ENCODE assay signal across 12 cellular contexts in the genomic region with DNA sequence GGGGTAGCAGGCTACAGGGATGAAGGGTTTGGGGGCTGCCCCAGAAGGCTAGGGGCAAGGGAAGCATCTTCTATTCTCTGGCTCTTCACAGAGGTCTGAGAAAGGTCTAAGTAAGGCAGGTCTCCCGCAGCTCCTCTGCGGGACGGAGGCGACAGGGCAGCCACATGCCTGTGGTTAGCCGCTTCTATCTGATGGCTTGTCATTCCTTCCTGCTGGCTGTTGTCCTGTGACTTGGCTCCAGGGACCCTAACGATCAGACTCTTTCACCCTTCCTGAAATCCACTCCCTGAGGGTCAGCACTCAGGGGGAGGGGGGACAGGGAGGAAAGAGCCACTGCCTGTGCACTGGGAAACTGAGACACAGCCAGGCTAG. TPM values are rescaled to one million over a fixed set of nuclear protein-coding genes. Genes with fewer than 3 reads are reported as not detected.
DNase-seq lines count a peak whose midpoint lies in the region; ATAC-seq and TF ChIP-seq lines count a peak whose summit lies in the region.
"Had no signal": no experiment of that assay in that cellular context is flagged by ENCODE, and none has a peak within 500 bp of the region (broad histone marks: within the 10 kb centered on the region; RNA-seq: fewer than 3 reads in every experiment).

No MANE protein-coding gene starts in this region.

- peak overlapping the region; percentile 51 to 76 (median 67) for H3K4me3 ChIP-seq in BLaER1 treated with 17β-estradiol and CSF1 and Interleukin-3, amounts not matched to agents 10 nM and 100 nM
- H3K4me3 ChIP-seq in HL-60 (replicated peaks; ENCODE audit: insufficient read depth, low read length): peak overlapping the region; percentile 69

- H3K27ac Mint-ChIP-seq in activated T-helper 1 cell treated with anti-CD3 and anti-CD28 coated beads, Interleukin-12 subunit alpha, Interleukin-12 subunit beta, Interleukin-2, Interleukin-4 antibody, amounts not matched to agents 30 ng/mL and 10 ng/mL and 1 ng/mL, durations not matched to agents 14 hours and 24 hours and 36 hours: peak overlapping the region; percentile 99
- no peak overlapping the region for H3K27ac Mint-ChIP-seq in endothelial cell (ENCODE audit: unreplicated experiment)

- peaks cover 39% of the 10 kb centered on the region for H3K9me3 Mint-ChIP-seq in activated T-helper 1 cell treated with anti-CD3 and anti-CD28 coated beads, Interleukin-12 subunit alpha, Interleukin-12 subunit beta, Interleukin-2, Interleukin-4 antibody, amounts not matched to agents 30 ng/mL and 10 ng/mL and 1 ng/mL, durations not matched to agents 14 hours and 24 hours and 36 hours
- no peaks in the 10 kb centered on the region for H3K9me3 Mint-ChIP-seq in endothelial cell (ENCODE audit: unreplicated experiment)

- H3K27ac ChIP-seq in BLaER1 treated with 17β-estradiol and CSF1 and Interleukin-3, amounts not matched to agents 10 nM and 100 nM: peak overlapping the region; percentile 60 to 97 (median 87); a peak in 21 of 22 replicates
- H3K27ac ChIP-seq in HL-60 (replicated peaks): peak overlapping the region; percentile 93

- peaks cover 57 to 64% (median 63%) of the 10 kb centered on the region in 10 experiments for H3K4me1 ChIP-seq in BLaER1 treated with 17β-estradiol and CSF1 and Interleukin-3, amounts not matched to agents 10 nM and 100 nM

- H3K27me3 Mint-ChIP-seq in activated T-helper 1 cell treated with anti-CD3 and anti-CD28 coated beads, Interleukin-12 subunit alpha, Interleukin-12 subunit beta, Interleukin-2, Interleukin-4 antibody, amounts not matched to agents 30 ng/mL and 10 ng/mL and 1 ng/mL, durations not matched to agents 14 hours and 24 hours and 36 hours (ENCODE audit: insufficient read depth): no peaks in the 10 kb centered on the region
- peaks cover 10% of the 10 kb centered on the region for H3K27me3 Mint-ChIP-seq in endothelial cell (ENCODE audit: unreplicated experiment)

- peaks cover 0 to 18% (median 0%) of the 10 kb centered on the region in 11 experiments; a peak in 3 of 22 replicates for H3K36me3 ChIP-seq in BLaER1 treated with 17β-estradiol and CSF1 and Interleukin-3, amounts not matched to agents 10 nM and 100 nM

- DNase-seq in HL-60 (ENCODE audit: low read depth in 1 of 2, low spot score in 1 of 2) (peak in 1 of 2 experiments; percentile 56), myocyte (ENCODE audit: low read depth) (peak; percentile 56), NCI-H2107 (lab: John Stamatoyannopoulos, UW) (no peak), endothelial cell (ENCODE audit: low spot score) (no peak), superior temporal gyrus (ENCODE audit: extremely low spot score) (no peak)
- DNase-seq in activated T-helper 1 cell treated with anti-CD3 and anti-CD28 coated beads, Interleukin-12 subunit alpha, Interleukin-12 subunit beta, Interleukin-2, Interleukin-4 antibody, amounts not matched to agents 30 ng/mL and 10 ng/mL and 1 ng/mL, durations not matched to agents 14 hours and 24 hours and 36 hours (ENCODE audit: low spot score): peak; percentile 16
- DNase-seq: DMS79, naive B cell, NCI-H146, SW 1271 had no signal

- intact Hi-C loops in activated T-helper 1 cell treated with anti-CD3 and anti-CD28 coated beads, Interleukin-12 subunit alpha, Interleukin-12 subunit beta, Interleukin-2, Interleukin-4 antibody, amounts not matched to agents 30 ng/mL and 10 ng/mL and 1 ng/mL, durations not matched to agents 14 hours and 24 hours and 36 hours (cut with micrococcal nuclease): loop anchor here (1.0 to 5.0 kb wide), 9 partner anchors 19 to 747 kb away; a partner anchor contains a TSS

- ATAC-seq in HG03139 (IDR thresholded peaks at IDR 0.05; ENCODE audit: unreplicated experiment): no peak

- H4K20me1 ChIP-seq in BLaER1 treated with 17β-estradiol and CSF1 and Interleukin-3, amounts not matched to agents 10 nM and 100 nM: no peaks in the 10 kb centered on the region

- no peak for TF ChIP-seq CTCF in HL-60 (IDR thresholded peaks at IDR 0.05; ENCODE audit: insufficient read depth, low read length)
- TF ChIP-seq CTCF in endothelial cell (IDR thresholded peaks at IDR 0.05; ENCODE audit: unreplicated experiment): no peak

- H3K9ac ChIP-seq in BLaER1 treated with 17β-estradiol and CSF1 and Interleukin-3, amounts not matched to agents 10 nM and 100 nM: peak overlapping the region; percentile 66 to 92 (median 80)

- peak overlapping the region; percentile 90 for H3K4me3 Mint-ChIP-seq in activated T-helper 1 cell treated with anti-CD3 and anti-CD28 coated beads, Interleukin-12 subunit alpha, Interleukin-12 subunit beta, Interleukin-2, Interleukin-4 antibody, amounts not matched to agents 30 ng/mL and 10 ng/mL and 1 ng/mL, durations not matched to agents 14 hours and 24 hours and 36 hours
- no peak overlapping the region for H3K4me3 Mint-ChIP-seq in endothelial cell (ENCODE audit: unreplicated experiment)

- peaks cover 58% of the 10 kb centered on the region for H3K36me3 Mint-ChIP-seq in activated T-helper 1 cell treated with anti-CD3 and anti-CD28 coated beads, Interleukin-12 subunit alpha, Interleukin-12 subunit beta, Interleukin-2, Interleukin-4 antibody, amounts not matched to agents 30 ng/mL and 10 ng/mL and 1 ng/mL, durations not matched to agents 14 hours and 24 hours and 36 hours (ENCODE audit: low read depth)
- H3K36me3 Mint-ChIP-seq in endothelial cell (ENCODE audit: low read depth, unreplicated experiment): no peaks in the 10 kb centered on the region

- no peaks in the 10 kb centered on the region for H3K27me3 ChIP-seq in BLaER1 treated with 17β-estradiol and CSF1 and Interleukin-3, amounts not matched to agents 10 nM and 100 nM
- no peaks in the 10 kb centered on the region for H3K27me3 ChIP-seq in HL-60 (ENCODE audit: insufficient read depth, poor library complexity, severe bottlenecking)

- H3K4me2 ChIP-seq in BLaER1 treated with 17β-estradiol and CSF1 and Interleukin-3, amounts not matched to agents 10 nM and 100 nM: peak overlapping the region; percentile 97 to 100 (median 99)

- H3K9me3 ChIP-seq in BLaER1 treated with 17β-estradiol and CSF1 and Interleukin-3, amounts not matched to agents 10 nM and 100 nM (replicated peaks in 1 of 11): peaks cover 32 to 38% (median 35%) of the 10 kb centered on the region in 11 experiments

- peaks cover 77% of the 10 kb centered on the region for H3K4me1 Mint-ChIP-seq in activated T-helper 1 cell treated with anti-CD3 and anti-CD28 coated beads, Interleukin-12 subunit alpha, Interleukin-12 subunit beta, Interleukin-2, Interleukin-4 antibody, amounts not matched to agents 30 ng/mL and 10 ng/mL and 1 ng/mL, durations not matched to agents 14 hours and 24 hours and 36 hours (ENCODE audit: low read depth)
- no peaks in the 10 kb centered on the region for H3K4me1 Mint-ChIP-seq in endothelial cell (ENCODE audit: unreplicated experiment)

RNA-seq across cellular contexts. Expression of a gene that starts 0.7 kb away (rescaled TPM):
- 127 and 133 TPM in 2 replicates for total RNA-seq in activated T-helper 1 cell treated with anti-CD3 and anti-CD28 coated beads, Interleukin-12 subunit alpha, Interleukin-12 subunit beta, Interleukin-2, Interleukin-4 antibody, amounts not matched to agents 30 ng/mL and 10 ng/mL and 1 ng/mL, durations not matched to agents 14 hours and 24 hours and 36 hours
- total RNA-seq in myocyte (5.4 and 6.8 TPM in 2 replicates), endothelial cell (ENCODE audit: unreplicated experiment) (not detected)
- polyA plus RNA-seq in myocyte (2012): 1.7 TPM

RNA-seq across cellular contexts. Expression of a gene that starts 42.8 kb away (rescaled TPM):
- total RNA-seq in activated T-helper 1 cell treated with anti-CD3 and anti-CD28 coated beads, Interleukin-12 subunit alpha, Interleukin-12 subunit beta, Interleukin-2, Interleukin-4 antibody, amounts not matched to agents 30 ng/mL and 10 ng/mL and 1 ng/mL, durations not matched to agents 14 hours and 24 hours and 36 hours: 57.7 and 58.7 TPM in 2 replicates
- 59.8 and 70.5 TPM in 2 replicates for total RNA-seq in myocyte
- polyA plus RNA-seq in myocyte (2012): 75.1 TPM
- 95.2 TPM for total RNA-seq in endothelial cell (ENCODE audit: unreplicated experiment)

Comparison
In these comparisons a context has a peak if more than half of its experiments do, and no peak if none do; other contexts are left out.
1. DNase-seq: peak in activated T-helper 1 cell treated with anti-CD3 and anti-CD28 coated beads, Interleukin-12 subunit alpha, Interleukin-12 subunit beta, Interleukin-2, Interleukin-4 antibody, amounts not matched to agents 30 ng/mL and 10 ng/mL and 1 ng/mL, durations not matched to agents 14 hours and 24 hours and 36 hours (single experiment) and myocyte (single experiment); none in NCI-H2107 (single experiment), endothelial cell (single experiment) and superior temporal gyrus (single experiment).
2. RNA of a gene that starts 0.7 kb away (total RNA-seq): 127 to 133 TPM in activated T-helper 1 cell treated with anti-CD3 and anti-CD28 coated beads, Interleukin-12 subunit alpha, Interleukin-12 subunit beta, Interleukin-2, Interleukin-4 antibody, amounts not matched to agents 30 ng/mL and 10 ng/mL and 1 ng/mL, durations not matched to agents 14 hours and 24 hours and 36 hours; 5.4 to 6.8 TPM in myocyte and not detected in endothelial cell (single experiment); every median in the first group is over 10 times any median in the second.